In genomic region chr5:54360089-54360488, GRCh38 we compare ENCODE assay signal across 14 cellular contexts. TPM values are rescaled to one million over a fixed set of nuclear protein-coding genes. Genes with fewer than 3 reads are reported as not detected.
DNase-seq lines count a peak whose midpoint lies in the region; ATAC-seq and TF ChIP-seq lines count a peak whose summit lies in the region.
"Had no signal": no experiment of that assay in that cellular context is flagged by ENCODE, and none has a peak within 500 bp of the region (broad histone marks: within the 10 kb centered on the region; RNA-seq: fewer than 3 reads in every experiment).

No MANE protein-coding gene starts in this region.

- TF ChIP-seq CTCF in fibroblast of the aortic adventitia (IDR thresholded peaks at IDR 0.05; ENCODE audit: insufficient read depth, low read length) (no peak), nephron (IDR thresholded peaks at IDR 0.05; ENCODE audit: unreplicated experiment in 3 of 3) (no peak)

- H3K27ac Mint-ChIP-seq in nephron: peak overlapping the region; percentile 55 to 82 (median 74)
- no peak overlapping the region for H3K27ac Mint-ChIP-seq in T-helper 2 cell treated with Interferon-gamma antibody and Interleukin-4, amounts not matched to agents 5 μg/mL and 100 μg/mL, for 36 hours
- H3K27ac Mint-ChIP-seq: CD8-positive, alpha-beta memory T cell; T-helper 1 cell treated with Interleukin-12 subunit alpha and Interleukin-12 subunit beta and Interleukin-4 antibody, amounts not matched to agents 30 μg/mL and 1 μg/mL, for 36 hours had no signal

- no peak overlapping the region for H3K4me3 Mint-ChIP-seq in nephron
- H3K4me3 Mint-ChIP-seq in T-helper 2 cell treated with Interferon-gamma antibody and Interleukin-4, amounts not matched to agents 5 μg/mL and 100 μg/mL, for 36 hours: no peak overlapping the region
- H3K4me3 Mint-ChIP-seq: CD8-positive, alpha-beta memory T cell; T-helper 1 cell treated with Interleukin-12 subunit alpha and Interleukin-12 subunit beta and Interleukin-4 antibody, amounts not matched to agents 30 μg/mL and 1 μg/mL, for 36 hours had no signal

- H3K27me3 Mint-ChIP-seq in nephron (ENCODE audit: low read depth): no peaks in the 10 kb centered on the region
- peaks cover 8% of the 10 kb centered on the region for H3K27me3 Mint-ChIP-seq in T-helper 2 cell treated with Interferon-gamma antibody and Interleukin-4, amounts not matched to agents 5 μg/mL and 100 μg/mL, for 36 hours (ENCODE audit: low read depth)

- no peaks in the 10 kb centered on the region for H3K36me3 Mint-ChIP-seq in nephron (ENCODE audit: low read depth)
- no peaks in the 10 kb centered on the region for H3K36me3 Mint-ChIP-seq in T-helper 2 cell treated with Interferon-gamma antibody and Interleukin-4, amounts not matched to agents 5 μg/mL and 100 μg/mL, for 36 hours (ENCODE audit: low read depth)
- H3K36me3 Mint-ChIP-seq: CD8-positive, alpha-beta memory T cell had no signal

- DNase-seq in ELR (ENCODE audit: low read depth) (peak; percentile 85), RPMI7951 (ENCODE audit: low read depth) (peak; percentile 82), fibroblast of the aortic adventitia (ENCODE audit: low read depth) (peak; percentile 75), NK-92 (lab: John Stamatoyannopoulos, UW; ENCODE audit: unreplicated experiment) (no peak)
- DNase-seq in T-helper 2 cell treated with Interferon-gamma antibody and Interleukin-4, amounts not matched to agents 5 μg/mL and 100 μg/mL, for 36 hours (ENCODE audit: low spot score): no peak
- no peak for DNase-seq in stimulated activated CD4-positive, alpha-beta T cell treated with anti-CD3 and anti-CD28 coated beads, Interleukin-2, amount 100 ng/mL, for 48 hours
- DNase-seq: CD8-positive, alpha-beta memory T cell; hippocampal formation; MV-4-11; NCI-H82 had no signal

- H3K9me3 Mint-ChIP-seq in nephron: peaks cover 10% of the 10 kb centered on the region
- peaks cover 9% of the 10 kb centered on the region for H3K9me3 Mint-ChIP-seq in T-helper 2 cell treated with Interferon-gamma antibody and Interleukin-4, amounts not matched to agents 5 μg/mL and 100 μg/mL, for 36 hours

- H3K4me3 ChIP-seq in fibroblast of the aortic adventitia (ENCODE audit: low read depth, low read length): no peak overlapping the region
- H3K4me3 ChIP-seq: cardiac muscle cell had no signal

- no peak for ATAC-seq in GM18861 (IDR thresholded peaks at IDR 0.05; ENCODE audit: unreplicated experiment)

- peaks cover 35% of the 10 kb centered on the region for H3K4me1 Mint-ChIP-seq in nephron
- no peaks in the 10 kb centered on the region for H3K4me1 Mint-ChIP-seq in T-helper 2 cell treated with Interferon-gamma antibody and Interleukin-4, amounts not matched to agents 5 μg/mL and 100 μg/mL, for 36 hours (ENCODE audit: low read depth)
- H3K4me1 Mint-ChIP-seq: CD8-positive, alpha-beta memory T cell had no signal

RNA-seq across cellular contexts. Expression of gene ARL15, which starts 49.7 kb away (rescaled TPM):
- 9.7 and 11.3 TPM in 2 replicates for total RNA-seq in RPMI7951 (2014; rRNA removed; shearing (Covaris generic))
- total RNA-seq in fibroblast of the aortic adventitia (ENCODE audit: low replicate concordance): 5.4 and 22.0 TPM in 2 replicates

Comparison
In these comparisons a context has a peak if more than half of its experiments do, and no peak if none do; other contexts are left out.
1. DNase-seq: peak in ELR (single experiment), RPMI7951 (single experiment) and fibroblast of the aortic adventitia (single experiment); none in T-helper 2 cell treated with Interferon-gamma antibody and Interleukin-4, amounts not matched to agents 5 μg/mL and 100 μg/mL, for 36 hours (single experiment), stimulated activated CD4-positive, alpha-beta T cell treated with anti-CD3 and anti-CD28 coated beads, Interleukin-2, amount 100 ng/mL, for 48 hours (0 of 2) and NK-92 (single experiment).